ENCODE assay signal across 7 cellular contexts in the genomic region with DNA sequence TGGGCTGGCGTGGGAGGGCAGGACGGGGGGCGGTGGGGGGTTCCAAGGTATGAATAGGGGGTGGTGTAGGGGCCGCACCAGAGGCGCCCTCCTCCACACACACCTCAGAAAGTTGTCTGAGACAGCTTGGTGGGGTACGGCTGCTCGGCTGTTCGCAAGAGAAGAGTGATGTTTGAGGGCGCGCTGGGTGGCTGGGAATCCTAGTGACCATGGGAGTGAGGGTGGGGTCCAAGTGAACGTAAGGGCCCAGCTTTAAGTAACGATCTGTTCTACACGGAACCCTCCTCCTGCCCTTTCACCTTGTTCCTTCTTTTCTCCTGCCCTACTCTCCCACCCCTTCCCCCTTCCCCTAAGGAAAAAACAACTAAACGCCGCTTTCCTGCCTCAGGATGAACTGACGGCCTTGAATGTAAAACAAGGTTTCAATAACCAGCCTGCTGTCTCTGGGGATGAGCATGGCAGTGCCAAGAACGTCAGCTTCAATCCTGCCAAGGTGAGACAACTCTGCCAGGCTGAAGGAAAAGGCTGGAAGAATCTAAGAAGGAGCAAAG. TPM values are rescaled to one million over a fixed set of nuclear protein-coding genes. Genes with fewer than 3 reads are reported as not detected.
DNase-seq lines count a peak whose midpoint lies in the region; ATAC-seq and TF ChIP-seq lines count a peak whose summit lies in the region.

No MANE protein-coding gene starts in this region.

- H3K36me3 Mint-ChIP-seq in GM23338 (ENCODE audit: low read depth), result peaks cover 43% of the 10 kb centered on the region

- 31 to 48% (median 32%) methylated on average over 17 of the region's 17 CpGs for WGBS in ovary, 3 donors

- H2AFZ ChIP-seq in GM23338, result no peak overlapping the region

- H3K9me3 Mint-ChIP-seq in GM23338, result no peaks in the 10 kb centered on the region

- TF ChIP-seq EP300 in ovary (IDR thresholded peaks at IDR 0.05), result no peak

- DNase-seq in GM23338 (ENCODE audit: low spot score) (no peak), SJCRH30 (no peak), fibroblast of gingiva (ENCODE audit: low read depth) (peak; percentile 26), ovary (no peak), ureter (ENCODE audit: low spot score) (no peak), NCI-H1048 (lab: John Stamatoyannopoulos, UW) (no peak)

- no peaks in the 10 kb centered on the region for H3K36me3 ChIP-seq in GM23338 (ENCODE audit: insufficient read depth)
- peaks cover 28% of the 10 kb centered on the region for H3K36me3 ChIP-seq in SJCRH30
- H3K36me3 ChIP-seq in ovary, result no peaks in the 10 kb centered on the region

- no peaks in the 10 kb centered on the region for H3K9me2 ChIP-seq in GM23338 (ENCODE audit: insufficient read depth)

- no peak for TF ChIP-seq POLR2A in ovary (IDR thresholded peaks at IDR 0.05)

- H3K27me3 Mint-ChIP-seq in GM23338 (ENCODE audit: insufficient read depth, low read depth, poor library complexity), result no peaks in the 10 kb centered on the region

- ATAC-seq in GM23338 (peak; percentile 35), HG03469 (IDR thresholded peaks at IDR 0.05; ENCODE audit: unreplicated experiment) (no peak)

- peak overlapping the region; percentile 82 for H3K4me2 ChIP-seq in GM23338

- no peaks in the 10 kb centered on the region; the same call in 2 of the 3 replicates for H3K4me1 Mint-ChIP-seq in GM23338

- 0 out of 2 replicates have a peak, but pooled peaks cover 4% of the 10 kb centered on the region for H4K20me1 ChIP-seq in GM23338 (replicated peaks; ENCODE audit: insufficient read depth)

- 0 out of 2 replicates have a peak, but pooled peaks cover 5% of the 10 kb centered on the region for H3K4me1 ChIP-seq in GM23338 (ENCODE audit: insufficient read depth)
- H3K4me1 ChIP-seq in SJCRH30, result no peaks in the 10 kb centered on the region
- peaks cover 4% of the 10 kb centered on the region for H3K4me1 ChIP-seq in ovary (ENCODE audit: insufficient read depth)

- no peak overlapping the region for H3K27ac Mint-ChIP-seq in GM23338

- peaks cover 23% of the 10 kb centered on the region for H3K27me3 ChIP-seq in GM23338 (ENCODE audit: insufficient read depth)
- H3K27me3 ChIP-seq in SJCRH30, result no peaks in the 10 kb centered on the region
- H3K27me3 ChIP-seq in ovary, result no peaks in the 10 kb centered on the region

- peak overlapping the region; percentile 78 for H3K4me3 Mint-ChIP-seq in GM23338

- intact Hi-C loops in ovary (cut with DNase I), result no loop called here

- no peaks in the 10 kb centered on the region for H3K79me2 ChIP-seq in GM23338 (replicated peaks; ENCODE audit: insufficient read depth)

- H3K9me3 ChIP-seq in SJCRH30 (replicated peaks), result no peaks in the 10 kb centered on the region
- no peaks in the 10 kb centered on the region for H3K9me3 ChIP-seq in ovary

- TF ChIP-seq CTCF in GM23338 (conservative IDR thresholded peaks at IDR 0.05; ENCODE audit: low read depth in 2 of 2), result no peak
- TF ChIP-seq CTCF in ovary (IDR thresholded peaks at IDR 0.05), result no peak

- no peak overlapping the region for H3K27ac ChIP-seq in GM23338 (ENCODE audit: low read depth)
- peak overlapping the region; percentile 75 for H3K27ac ChIP-seq in SJCRH30
- peak overlapping the region; percentile 70 to 72 for H3K27ac ChIP-seq in ovary

- H3K4me3 ChIP-seq in GM23338, result peak overlapping the region; percentile 70
- H3K4me3 ChIP-seq in SJCRH30, result peak overlapping the region; percentile 76
- H3K4me3 ChIP-seq in ovary, result peak overlapping the region; percentile 66

- H3F3A ChIP-seq in GM23338 (replicated peaks; ENCODE audit: low read depth), result peaks cover 5% of the 10 kb centered on the region; the same call in 1 of the 2 replicates

TF ChIP-seq in GM23338, 12 proteins besides CTCF, POLR2A, EP300 and RAD21:
- TF ChIP-seq EZH2phosphoT487 (IDR thresholded peaks at IDR 0.05; ENCODE audit: unreplicated experiment) (no peak), JUNB (IDR thresholded peaks at IDR 0.05; ENCODE audit: unreplicated experiment) (no peak), ZNF331 (CRISPR knock-in tag; IDR thresholded peaks at IDR 0.05; ENCODE audit: low read depth) (no peak), STAT1 (IDR thresholded peaks at IDR 0.05; ENCODE audit: unreplicated experiment) (no peak)
- TF ChIP-seq, protein P1, sequence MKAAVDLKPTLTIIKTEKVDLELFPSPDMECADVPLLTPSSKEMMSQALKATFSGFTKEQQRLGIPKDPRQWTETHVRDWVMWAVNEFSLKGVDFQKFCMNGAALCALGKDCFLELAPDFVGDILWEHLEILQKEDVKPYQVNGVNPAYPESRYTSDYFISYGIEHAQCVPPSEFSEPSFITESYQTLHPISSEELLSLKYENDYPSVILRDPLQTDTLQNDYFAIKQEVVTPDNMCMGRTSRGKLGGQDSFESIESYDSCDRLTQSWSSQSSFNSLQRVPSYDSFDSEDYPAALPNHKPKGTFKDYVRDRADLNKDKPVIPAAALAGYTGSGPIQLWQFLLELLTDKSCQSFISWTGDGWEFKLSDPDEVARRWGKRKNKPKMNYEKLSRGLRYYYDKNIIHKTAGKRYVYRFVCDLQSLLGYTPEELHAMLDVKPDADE (IDR thresholded peaks at IDR 0.05), result no peak
- TF ChIP-seq, protein P2, sequence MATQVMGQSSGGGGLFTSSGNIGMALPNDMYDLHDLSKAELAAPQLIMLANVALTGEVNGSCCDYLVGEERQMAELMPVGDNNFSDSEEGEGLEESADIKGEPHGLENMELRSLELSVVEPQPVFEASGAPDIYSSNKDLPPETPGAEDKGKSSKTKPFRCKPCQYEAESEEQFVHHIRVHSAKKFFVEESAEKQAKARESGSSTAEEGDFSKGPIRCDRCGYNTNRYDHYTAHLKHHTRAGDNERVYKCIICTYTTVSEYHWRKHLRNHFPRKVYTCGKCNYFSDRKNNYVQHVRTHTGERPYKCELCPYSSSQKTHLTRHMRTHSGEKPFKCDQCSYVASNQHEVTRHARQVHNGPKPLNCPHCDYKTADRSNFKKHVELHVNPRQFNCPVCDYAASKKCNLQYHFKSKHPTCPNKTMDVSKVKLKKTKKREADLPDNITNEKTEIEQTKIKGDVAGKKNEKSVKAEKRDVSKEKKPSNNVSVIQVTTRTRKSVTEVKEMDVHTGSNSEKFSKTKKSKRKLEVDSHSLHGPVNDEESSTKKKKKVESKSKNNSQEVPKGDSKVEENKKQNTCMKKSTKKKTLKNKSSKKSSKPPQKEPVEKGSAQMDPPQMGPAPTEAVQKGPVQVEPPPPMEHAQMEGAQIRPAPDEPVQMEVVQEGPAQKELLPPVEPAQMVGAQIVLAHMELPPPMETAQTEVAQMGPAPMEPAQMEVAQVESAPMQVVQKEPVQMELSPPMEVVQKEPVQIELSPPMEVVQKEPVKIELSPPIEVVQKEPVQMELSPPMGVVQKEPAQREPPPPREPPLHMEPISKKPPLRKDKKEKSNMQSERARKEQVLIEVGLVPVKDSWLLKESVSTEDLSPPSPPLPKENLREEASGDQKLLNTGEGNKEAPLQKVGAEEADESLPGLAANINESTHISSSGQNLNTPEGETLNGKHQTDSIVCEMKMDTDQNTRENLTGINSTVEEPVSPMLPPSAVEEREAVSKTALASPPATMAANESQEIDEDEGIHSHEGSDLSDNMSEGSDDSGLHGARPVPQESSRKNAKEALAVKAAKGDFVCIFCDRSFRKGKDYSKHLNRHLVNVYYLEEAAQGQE (IDR thresholded peaks at IDR 0.05; ENCODE audit: unreplicated experiment), result no peak
TF ChIP-seq in GM23338: peak in this region for 0.

RNA-seq across cellular contexts. Expression of a gene that starts 0.7 kb away (rescaled TPM):
- 35.2 and 40.6 TPM in 2 replicates for total RNA-seq in GM23338 (2014; rRNA removed; shearing (Covaris generic))
- 6.9 and 7.1 TPM in 2 replicates for polyA plus RNA-seq in GM23338 (2016; fragmentation: Nextera tagmentation; extraction: Ambion mirVana)
- total RNA-seq in SJCRH30 (2014; rRNA removed; shearing (Covaris generic)), result 39.8 and 44.3 TPM in 2 replicates
- 10 to 100 TPM; 36.5 to 68.4 (median 60.4) TPM for total RNA-seq in ovary
- polyA plus RNA-seq in ovary, result 10 to 100 TPM; 27.8 to 40.0 TPM
- 71.4 TPM for total RNA-seq in ureter

RNA-seq across cellular contexts. Expression of a gene that starts 7.7 kb away (rescaled TPM):
- not detected in 2 replicates for total RNA-seq in GM23338 (2014; rRNA removed; shearing (Covaris generic))
- polyA plus RNA-seq in GM23338 (2016; fragmentation: Nextera tagmentation; extraction: Ambion mirVana), result 0.26 and 0.31 TPM in 2 replicates
- total RNA-seq in SJCRH30 (2014; rRNA removed; shearing (Covaris generic)), result 0.10 TPM in 1 of 2 replicates, not detected in the other
- total RNA-seq in ovary, result 1 to 10 TPM in 5 of 7 donors, under 1 TPM in 2; 0.45 to 5.1 (median 1.5) TPM
- polyA plus RNA-seq in ovary, result 10 to 100 TPM in 1 of 2 donors, 1 to 10 TPM in 1; 1.2 to 24.0 TPM
- 5.6 TPM for total RNA-seq in ureter

RNA-seq across cellular contexts. Expression of a gene that starts 12.5 kb away (rescaled TPM):
- not detected in 2 replicates for total RNA-seq in GM23338 (2014; rRNA removed; shearing (Covaris generic))
- polyA plus RNA-seq in GM23338 (2016; fragmentation: Nextera tagmentation; extraction: Ambion mirVana), result 0.79 and 1.1 TPM in 2 replicates
- total RNA-seq in SJCRH30 (2014; rRNA removed; shearing (Covaris generic)), result 0.25 and 0.28 TPM in 2 replicates
- total RNA-seq in ovary, result not detected
- not detected for polyA plus RNA-seq in ovary
- not detected for total RNA-seq in ureter

RNA-seq across cellular contexts. Expression of a gene that starts 23.4 kb away (rescaled TPM):
- 26.6 and 31.4 TPM in 2 replicates for total RNA-seq in GM23338 (2014; rRNA removed; shearing (Covaris generic))
- 7.0 and 8.0 TPM in 2 replicates for polyA plus RNA-seq in GM23338 (2016; fragmentation: Nextera tagmentation; extraction: Ambion mirVana)
- total RNA-seq in SJCRH30 (2014; rRNA removed; shearing (Covaris generic)), result 10.9 and 11.0 TPM in 2 replicates
- 10 to 100 TPM; 16.7 to 70.2 (median 48.2) TPM for total RNA-seq in ovary
- 10 to 100 TPM; 33.1 to 35.2 TPM for polyA plus RNA-seq in ovary
- 18.9 TPM for total RNA-seq in ureter

RNA-seq across cellular contexts. Expression of a gene that starts 25.6 kb away (rescaled TPM):
- 15.3 and 17.2 TPM in 2 replicates for total RNA-seq in GM23338 (2014; rRNA removed; shearing (Covaris generic))
- polyA plus RNA-seq in GM23338 (2016; fragmentation: Nextera tagmentation; extraction: Ambion mirVana), result 4.5 and 5.2 TPM in 2 replicates
- 0.58 and 0.95 TPM in 2 replicates for total RNA-seq in SJCRH30 (2014; rRNA removed; shearing (Covaris generic))
- total RNA-seq in ovary, result 10 to 100 TPM in 1 of 7 donors, 1 to 10 TPM in 6; 2.1 to 10.9 (median 6.7) TPM
- 1 to 10 TPM; 2.5 to 5.2 TPM for polyA plus RNA-seq in ovary
- total RNA-seq in ureter, result 1.9 TPM
